9 cellular contexts compared by ENCODE assay signal in genomic region chr4:148044889-148045352, GRCh38.
A peak's percentile ranks its signal among the peaks of the same experiment; 100 is the strongest.
DNase-seq lines count a peak whose midpoint lies in the region; ATAC-seq and TF ChIP-seq lines count a peak whose summit lies in the region.
"Had no signal": no experiment of that assay in that cellular context is flagged by ENCODE, and none has a peak within 500 bp of the region (broad histone marks: within the 10 kb centered on the region; RNA-seq: fewer than 3 reads in every experiment).

No MANE protein-coding gene starts in this region.

- peaks cover 18% of the 10 kb centered on the region for H3K79me2 ChIP-seq in GM23248 (ENCODE audit: insufficient read depth)

- no peak overlapping the region for H3K4me2 ChIP-seq in GM23248 (ENCODE audit: unreplicated experiment)

- CTCF ChIA-PET in RWPE1 (lab: Yijun Ruan, JAX): no interaction called here

- DNase-seq in T-helper 17 cell (no peak), nephron progenitor cell (no peak), GM23248 (no peak), RWPE1 (ENCODE audit: low spot score) (no peak), amygdala (lab: John Stamatoyannopoulos, UW) (no peak)
- no peak for DNase-seq in effector CD4-positive, alpha-beta T cell

- TF ChIP-seq CTCF in nephron progenitor cell (IDR thresholded peaks at IDR 0.05) (no peak), RWPE1 (conservative IDR thresholded peaks at IDR 0.05; ENCODE audit: low read depth) (no peak)

- H2AFZ ChIP-seq in GM23248: no peak overlapping the region

- H3K27me3 ChIP-seq in GM23248 (replicated peaks; ENCODE audit: insufficient read depth): no peaks in the 10 kb centered on the region

- no peaks in the 10 kb centered on the region for H3K9me2 ChIP-seq in GM23248 (ENCODE audit: insufficient read depth)

- WGBS in GM23248 (ENCODE audit: low coverage in 1 of 2, low lambda C conversion rate in 2 of 2, missing lambda C conversion rate in 2 of 2), 2 experiments: 81 to 82% methylated on average over 5 of the region's 5 CpGs

- in situ Hi-C loops in GM23248 (cut with MboI): no loop called here

- H3F3A ChIP-seq in GM23248 (ENCODE audit: insufficient read depth): no peaks in the 10 kb centered on the region

- H3K4me1 Mint-ChIP-seq in T-helper 17 cell (peaks cover 14% of the 10 kb centered on the region), nephron progenitor cell (peaks cover 25% of the 10 kb centered on the region)

- H3K36me3 Mint-ChIP-seq in T-helper 17 cell (ENCODE audit: low read depth) (peaks cover 4% of the 10 kb centered on the region), nephron progenitor cell (ENCODE audit: low read depth) (peaks cover 27% of the 10 kb centered on the region)

- H3K4me1 ChIP-seq in GM23248 (ENCODE audit: insufficient read depth): no peaks in the 10 kb centered on the region

- H3K27ac ChIP-seq in GM23248: no peak overlapping the region
- H3K27ac ChIP-seq in RWPE1: no peak overlapping the region
- H3K27ac ChIP-seq: thoracic aorta had no signal

- ATAC-seq in GM18909 (IDR thresholded peaks at IDR 0.05; ENCODE audit: poor library complexity, unreplicated experiment): peak; percentile 97
- ATAC-seq in HG02884 (IDR thresholded peaks at IDR 0.05; ENCODE audit: unreplicated experiment): peak; percentile 93
- peak; percentile 54 for ATAC-seq in T-helper 17 cell

- H3K27me3 Mint-ChIP-seq in T-helper 17 cell (no peaks in the 10 kb centered on the region), nephron progenitor cell (ENCODE audit: low read depth, poor library complexity) (no peaks in the 10 kb centered on the region)

- no peaks in the 10 kb centered on the region for H3K36me3 ChIP-seq in GM23248 (ENCODE audit: low read depth)

- H3K27ac Mint-ChIP-seq in T-helper 17 cell: no peak overlapping the region
- peak overlapping the region; percentile 98 for H3K27ac Mint-ChIP-seq in nephron progenitor cell

- H3K4me3 Mint-ChIP-seq in T-helper 17 cell (no peak overlapping the region), nephron progenitor cell (no peak overlapping the region)

- no peaks in the 10 kb centered on the region for H3K9me3 ChIP-seq in T-helper 17 cell (ENCODE audit: control insufficient read depth, low read length, poor library complexity, severe bottlenecking)
- no peaks in the 10 kb centered on the region for H3K9me3 ChIP-seq in GM23248 (ENCODE audit: low read depth)
- H3K9me3 ChIP-seq: thoracic aorta had no signal

- POLR2A ChIA-PET in RWPE1 (lab: Yijun Ruan, JAX; ENCODE audit: low non-redundant PET): no interaction called here

- H3K9ac ChIP-seq in GM23248: no peak overlapping the region

- H3K4me3 ChIP-seq in GM23248: no peak overlapping the region
- H3K4me3 ChIP-seq: thoracic aorta had no signal

- H4K20me1 ChIP-seq in GM23248 (ENCODE audit: insufficient read depth): no peaks in the 10 kb centered on the region

- no peaks in the 10 kb centered on the region for H3K9me3 Mint-ChIP-seq in nephron progenitor cell
